8 cellular contexts compared by ENCODE assay signal in genomic region chr13:72221276-72221962, GRCh38.
A peak's percentile ranks its signal among the peaks of the same experiment; 100 is the strongest.
DNase-seq lines count a peak whose midpoint lies in the region; ATAC-seq and TF ChIP-seq lines count a peak whose summit lies in the region.

No MANE protein-coding gene starts in this region.

- no peaks in the 10 kb centered on the region for H3K36me3 ChIP-seq in iPS DF 6.9 (ENCODE audit: control insufficient read depth, insufficient read depth, low read length)

- H3K9me3 Mint-ChIP-seq in natural killer cell = peaks cover 13 to 22% of the 10 kb centered on the region in 2 donors

- no peaks in the 10 kb centered on the region for H3K36me3 Mint-ChIP-seq in natural killer cell

- no peaks in the 10 kb centered on the region for H3K4me1 ChIP-seq in iPS DF 6.9 (ENCODE audit: control insufficient read depth, insufficient read depth, low read length)

- DNase-seq in SKM-1 (lab: John Stamatoyannopoulos, UW; ENCODE audit: unreplicated experiment) = peak; percentile 20
- DNase-seq in iPS DF 6.9 (ENCODE audit: low read depth, low spot score) = peak; percentile 82
- no peak for DNase-seq in natural killer cell
- DNase-seq in stimulated activated naive CD4-positive, alpha-beta T cell treated with Interleukin-2 at 50 U/mL for 16 hours (lab: John Stamatoyannopoulos, UW) = no peak
- DNase-seq in stimulated activated CD4-positive, alpha-beta T cell treated with anti-CD3 and anti-CD28 coated beads, Interleukin-2, amount 100 ng/mL, for 48 hours = no peak
- DNase-seq in activated effector memory CD4-positive, alpha-beta T cell treated with anti-CD3 and anti-CD28 coated beads, Interleukin-2, amount 50 U/mL, for 16 hours = no peak

- H3K9me3 ChIP-seq in iPS DF 6.9 (ENCODE audit: control insufficient read depth, insufficient read depth, low read length) = no peaks in the 10 kb centered on the region

- no peak overlapping the region for H3K27ac Mint-ChIP-seq in natural killer cell

- intact Hi-C loops in natural killer cell (cut with micrococcal nuclease) = no loop called here

- H3K4me3 ChIP-seq in iPS DF 6.9 (ENCODE audit: low read length) = no peak overlapping the region

- H3K27me3 ChIP-seq in iPS DF 6.9 (ENCODE audit: control insufficient read depth, insufficient read depth, low read length) = no peaks in the 10 kb centered on the region

- no peaks in the 10 kb centered on the region for H3K27me3 Mint-ChIP-seq in natural killer cell (ENCODE audit: low read depth in 2 of 2)

- no peaks in the 10 kb centered on the region for H3K4me1 Mint-ChIP-seq in natural killer cell

- ATAC-seq in GM18498 (IDR thresholded peaks at IDR 0.05; ENCODE audit: unreplicated experiment) (peak; percentile 43), HG03196 (IDR thresholded peaks at IDR 0.05; ENCODE audit: unreplicated experiment) (peak; percentile 59), natural killer cell (no peak)

- H3K4me3 Mint-ChIP-seq in natural killer cell = no peak overlapping the region

- WGBS in iPS DF 6.9 (ENCODE audit: insufficient coverage, insufficient read length) = no CpG with 5 or more reads among the region's 9 CpGs

- H3K27ac ChIP-seq in iPS DF 6.9 (ENCODE audit: low read length) = no peak overlapping the region

- no peak for TF ChIP-seq CTCF in natural killer cell (IDR thresholded peaks at IDR 0.05)

Comparison
In these comparisons a context has a peak if more than half of its experiments do, and no peak if none do; other contexts are left out.
1. ATAC-seq: peak in GM18498 (single experiment) and HG03196 (single experiment); none in natural killer cell (0 of 3).
2. DNase-seq: peak in SKM-1 (single experiment) and iPS DF 6.9 (single experiment); none in natural killer cell (single experiment), stimulated activated naive CD4-positive, alpha-beta T cell treated with Interleukin-2 at 50 U/mL for 16 hours (single experiment), stimulated activated CD4-positive, alpha-beta T cell treated with anti-CD3 and anti-CD28 coated beads, Interleukin-2, amount 100 ng/mL, for 48 hours (0 of 2) and activated effector memory CD4-positive, alpha-beta T cell treated with anti-CD3 and anti-CD28 coated beads, Interleukin-2, amount 50 U/mL, for 16 hours (single experiment).